Comparison of ENCODE assay signal across 24 cellular contexts in genomic region chr17:77417575-77417974, GRCh38.
DNase-seq lines count a peak whose midpoint lies in the region; ATAC-seq and TF ChIP-seq lines count a peak whose summit lies in the region.
"Had no signal": no experiment of that assay in that cellular context is flagged by ENCODE, and none has a peak within 500 bp of the region (broad histone marks: within the 10 kb centered on the region; RNA-seq: fewer than 3 reads in every experiment).

No MANE protein-coding gene starts in this region.

- H3K4me3 ChIP-seq in esophagus muscularis mucosa: no peak overlapping the region
- H3K4me3 ChIP-seq: K562, MG63, SJSA1 had no signal

- peak overlapping the region; percentile 96 to 99 (median 98) for H3K27ac ChIP-seq in esophagus muscularis mucosa (replicated peaks in 1 of 4)
- H3K27ac ChIP-seq: 22Rv1, foreskin keratinocyte, SJSA1 had no signal

- peak overlapping the region; percentile 83 for H3K27ac Mint-ChIP-seq in progenitor cell of endocrine pancreas
- H3K27ac Mint-ChIP-seq: activated naive CD8-positive, alpha-beta T cell treated with anti-CD3 and anti-CD28 coated beads for 36 hours; activated T-helper 2 cell treated with anti-CD3 and anti-CD28 coated beads, Interferon-gamma antibody, Interleukin-2, Interleukin-4, amounts not matched to agents 10 μg/mL and 5 μg/mL and 100 μg/mL, durations not matched to agents 14 hours and 24 hours and 36 hours had no signal

- peaks cover 5% of the 10 kb centered on the region for H3K36me3 Mint-ChIP-seq in progenitor cell of endocrine pancreas (ENCODE audit: insufficient read depth)

- WGBS in esophagus muscularis mucosa: 77% methylated on average over 12 of the region's 12 CpGs

- H3K36me3 ChIP-seq in esophagus muscularis mucosa: peaks cover 0 to 5% (median 0%) of the 10 kb centered on the region in 4 donors

- no peak for ATAC-seq in GM21390 (IDR thresholded peaks at IDR 0.05; ENCODE audit: unreplicated experiment)
- ATAC-seq: foreskin keratinocyte, K562 had no signal

- TF ChIP-seq CTCF in esophagus muscularis mucosa (IDR thresholded peaks at IDR 0.05): no peak
- TF ChIP-seq CTCF in progenitor cell of endocrine pancreas (IDR thresholded peaks at IDR 0.05; ENCODE audit: unreplicated experiment): no peak

- H3K4me1 Mint-ChIP-seq in progenitor cell of endocrine pancreas (ENCODE audit: low read depth): peaks cover 30% of the 10 kb centered on the region

- TF ChIP-seq POLR2A in esophagus muscularis mucosa (IDR thresholded peaks at IDR 0.05; ENCODE audit: low read depth): no peak

- no peak for TF ChIP-seq EP300 in esophagus muscularis mucosa (IDR thresholded peaks at IDR 0.05)

- no peaks in the 10 kb centered on the region for H3K27me3 ChIP-seq in esophagus muscularis mucosa
- H3K27me3 ChIP-seq: foreskin keratinocyte, MG63, SJSA1 had no signal

- no peak overlapping the region for H3K4me3 Mint-ChIP-seq in progenitor cell of endocrine pancreas (ENCODE audit: low read depth)
- H3K4me3 Mint-ChIP-seq: activated naive CD8-positive, alpha-beta T cell treated with anti-CD3 and anti-CD28 coated beads for 36 hours had no signal

- DNase-seq in DMS53 (lab: John Stamatoyannopoulos, UW) (peak; percentile 45), DMS53 treated with DMSO at 0.1 percent for 48 hours (lab: John Stamatoyannopoulos, UW; ENCODE audit: unreplicated experiment) (no peak), DMS153 (lab: John Stamatoyannopoulos, UW) (peak; percentile 57), esophagus muscularis mucosa (ENCODE audit: extremely low spot score) (no peak), progenitor cell of endocrine pancreas (ENCODE audit: low spot score, unreplicated experiment) (no peak), NCI-H1930 (lab: John Stamatoyannopoulos, UW) (no peak), NCI-H187 treated with DMSO at 0.1 percent for 48 hours (lab: John Stamatoyannopoulos, UW) (no peak)
- DNase-seq: activated CD4-positive, alpha-beta T cell treated with anti-CD3 and anti-CD28 coated beads for 4 hours; activated naive CD8-positive, alpha-beta T cell treated with anti-CD3 and anti-CD28 coated beads for 36 hours; effector CD4-positive, alpha-beta T cell; erythroblast; foreskin keratinocyte; HCEC 1CT; hippocampal formation; MG63; NCI-H1417; NCI-H226; small intestine; stimulated activated naive CD4-positive, alpha-beta T cell had no signal

- H3K4me1 ChIP-seq in esophagus muscularis mucosa: peaks cover 36 to 95% (median 89%) of the 10 kb centered on the region in 4 donors

- intact Hi-C loops in esophagus muscularis mucosa (cut with DNase I): no loop called here

- H3K9me3 ChIP-seq in esophagus muscularis mucosa: peaks cover 0 to 4% (median 0%) of the 10 kb centered on the region in 4 donors
- H3K9me3 ChIP-seq: MG63, SJSA1 had no signal

- no peaks in the 10 kb centered on the region for H3K27me3 Mint-ChIP-seq in progenitor cell of endocrine pancreas
- H3K27me3 Mint-ChIP-seq: activated naive CD8-positive, alpha-beta T cell treated with anti-CD3 and anti-CD28 coated beads for 36 hours had no signal

- no peaks in the 10 kb centered on the region for H3K9me3 Mint-ChIP-seq in progenitor cell of endocrine pancreas (ENCODE audit: low read depth)
- H3K9me3 Mint-ChIP-seq: activated naive CD8-positive, alpha-beta T cell treated with anti-CD3 and anti-CD28 coated beads for 36 hours; activated T-helper 2 cell treated with anti-CD3 and anti-CD28 coated beads, Interferon-gamma antibody, Interleukin-2, Interleukin-4, amounts not matched to agents 10 μg/mL and 5 μg/mL and 100 μg/mL, durations not matched to agents 14 hours and 24 hours and 36 hours had no signal

Comparison
In these comparisons a context has a peak if more than half of its experiments do, and no peak if none do; other contexts are left out.
1. DNase-seq: peak in DMS53 (single experiment) and DMS153 (single experiment); none in DMS53 treated with DMSO at 0.1 percent for 48 hours (single experiment), esophagus muscularis mucosa (single experiment), progenitor cell of endocrine pancreas (single experiment), NCI-H1930 (0 of 2) and NCI-H187 treated with DMSO at 0.1 percent for 48 hours (single experiment).